8 cellular contexts compared by ENCODE assay signal in the genomic region with DNA sequence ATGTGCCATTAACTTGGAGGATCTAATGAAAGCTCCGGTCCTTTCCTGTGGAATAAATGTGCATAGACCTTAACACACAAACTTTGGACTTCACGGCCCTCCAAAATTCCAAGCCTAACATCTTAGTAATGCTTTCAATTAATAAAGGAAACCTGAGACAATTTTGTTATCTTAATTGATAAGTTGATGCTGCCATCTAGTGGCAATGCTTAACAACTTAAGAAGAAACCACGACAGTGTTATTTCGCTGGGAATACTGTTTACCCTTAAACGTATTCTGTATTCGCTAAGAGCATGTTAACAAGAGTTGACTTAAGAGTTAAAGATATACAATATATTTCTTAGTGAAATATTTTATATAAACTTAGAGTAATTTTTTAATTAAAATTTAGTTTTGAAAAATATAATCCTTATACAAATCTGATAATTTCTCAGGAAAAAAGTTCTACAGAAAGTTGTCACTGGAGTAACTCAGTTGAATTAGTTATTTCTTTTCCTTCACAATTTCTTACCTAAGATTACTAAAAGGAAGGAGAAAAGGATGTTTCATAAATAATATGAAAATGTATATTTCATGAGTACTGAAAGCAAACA. TPM values are rescaled to one million over a fixed set of nuclear protein-coding genes. Genes with fewer than 3 reads are reported as not detected.
DNase-seq lines count a peak whose midpoint lies in the region; ATAC-seq and TF ChIP-seq lines count a peak whose summit lies in the region.

No MANE protein-coding gene starts in this region.

- H3K9me3 ChIP-seq in ascending aorta: no peaks in the 10 kb centered on the region

- H3K4me1 ChIP-seq in ascending aorta: no peaks in the 10 kb centered on the region

- H3K27ac ChIP-seq in ascending aorta: no peak overlapping the region

- DNase-seq in AG10803 (ENCODE audit: low read depth) (peak; percentile 64), GM13977 (ENCODE audit: low spot score) (peak; percentile 11), NCI-H2029 treated with DMSO at 0.1 percent for 48 hours (lab: John Stamatoyannopoulos, UW) (peak; percentile 7), ascending aorta (ENCODE audit: low spot score in 2 of 2) (no peak), iris pigment epithelial cell (ENCODE audit: low read depth) (peak; percentile 60), 8988T (no peak)

- peak; percentile 68 for TF ChIP-seq CTCF in AG10803 (conservative IDR thresholded peaks at IDR 0.05; ENCODE audit: low read length)
- TF ChIP-seq CTCF in GM13977 (IDR thresholded peaks at IDR 0.05; ENCODE audit: extremely low read depth, insufficient read depth, missing control alignments): peak; percentile 63
- peak in 2 of 3 experiments; percentile 44 to 53 for TF ChIP-seq CTCF in ascending aorta (IDR thresholded peaks at IDR 0.05)

- intact Hi-C loops in ascending aorta (cut with DNase I): loop anchor here (2.0 kb wide), 1 partner anchor 159 kb away; no protein-coding TSS in a partner anchor

- no peaks in the 10 kb centered on the region for H3K36me3 ChIP-seq in ascending aorta

- no peaks in the 10 kb centered on the region for H3K27me3 ChIP-seq in ascending aorta

- in situ Hi-C loops in GM13977 (cut with MboI; ENCODE audit: low pct_unique_long_range_greater_than_20kb, low sequenced_read_pairs, unreplicated experiment): loop anchor here (25.0 kb wide), 2 partner anchors 96 to 846 kb away; partner anchors contain the start of genes OR5I1 and OR9G1

- H3K4me3 ChIP-seq in AG10803 (ENCODE audit: low read length) (no peak overlapping the region), ascending aorta (peak overlapping the region; percentile 24 to 33)

- ATAC-seq in HG03108 (IDR thresholded peaks at IDR 0.05; ENCODE audit: unreplicated experiment): no peak
- no peak for ATAC-seq in GM21825 (IDR thresholded peaks at IDR 0.05; ENCODE audit: unreplicated experiment)

RNA-seq across cellular contexts. Expression of gene OR9G4, which starts 35.0 kb away (rescaled TPM):
- total RNA-seq in ascending aorta: not detected

Comparison
In these comparisons a context has a peak if more than half of its experiments do, and no peak if none do; other contexts are left out.
1. DNase-seq: peak in AG10803 (single experiment), GM13977 (single experiment), NCI-H2029 treated with DMSO at 0.1 percent for 48 hours (single experiment) and iris pigment epithelial cell (single experiment); none in ascending aorta (0 of 2) and 8988T (single experiment).
2. Peak in every context shown above with its lines, with median percentiles within 50 percentile points of each other: CTCF ChIP-seq.